ENCODE assay signal across 10 cellular contexts in the genomic region with DNA sequence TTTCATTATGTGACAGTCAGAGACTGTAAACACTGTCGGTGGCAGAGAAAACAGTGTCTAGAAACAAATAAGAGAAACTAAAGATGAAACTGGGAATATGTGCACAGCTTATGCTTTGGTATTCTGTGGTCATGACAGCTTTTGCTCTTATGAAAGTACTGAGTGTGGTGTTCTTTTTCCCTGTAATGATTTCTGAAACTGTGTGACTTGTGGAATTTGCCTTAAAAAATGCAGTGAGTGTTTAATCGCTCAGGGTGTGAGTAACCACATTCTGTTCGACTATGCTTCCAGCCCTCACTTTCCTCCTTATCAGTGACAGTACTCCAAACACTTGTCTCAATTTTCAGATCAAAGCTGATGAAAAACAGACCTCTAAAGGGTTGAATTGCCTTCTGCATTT.
DNase-seq lines count a peak whose midpoint lies in the region; ATAC-seq and TF ChIP-seq lines count a peak whose summit lies in the region.
"Had no signal": no experiment of that assay in that cellular context is flagged by ENCODE, and none has a peak within 500 bp of the region (broad histone marks: within the 10 kb centered on the region; RNA-seq: fewer than 3 reads in every experiment).

No MANE protein-coding gene starts in this region.

- no peaks in the 10 kb centered on the region for H3K9me2 ChIP-seq in GM23338 (ENCODE audit: insufficient read depth)

- H3K36me3 ChIP-seq in GM23338 (ENCODE audit: insufficient read depth): no peaks in the 10 kb centered on the region
- H3K36me3 ChIP-seq in mucosa of descending colon (ENCODE audit: low read depth): no peaks in the 10 kb centered on the region

- ATAC-seq in HG03025 (IDR thresholded peaks at IDR 0.05; ENCODE audit: low FRiP score, unreplicated experiment) (peak; percentile 88), GM23338 (no peak), left lobe of liver (no peak), mucosa of descending colon (no peak)

- H3K27ac Mint-ChIP-seq in activated T-helper 2 cell treated with anti-CD3 and anti-CD28 coated beads, Interferon-gamma antibody, Interleukin-2, Interleukin-4, amounts not matched to agents 10 μg/mL and 5 μg/mL and 100 μg/mL, durations not matched to agents 14 hours and 24 hours and 36 hours: peak overlapping the region; percentile 61
- H3K27ac Mint-ChIP-seq in GM23338: no peak overlapping the region

- no peak overlapping the region for H3K27ac ChIP-seq in GM23338 (ENCODE audit: low read depth)
- H3K27ac ChIP-seq: 22Rv1 had no signal

- no peaks in the 10 kb centered on the region for H3K79me2 ChIP-seq in GM23338 (replicated peaks; ENCODE audit: insufficient read depth)

- H3F3A ChIP-seq in GM23338 (replicated peaks; ENCODE audit: low read depth): no peaks in the 10 kb centered on the region

- TF ChIP-seq CTCF in GM23338 (conservative IDR thresholded peaks at IDR 0.05; ENCODE audit: low read depth in 2 of 2): no peak
- TF ChIP-seq CTCF in mucosa of descending colon (IDR thresholded peaks at IDR 0.05): no peak

- H3K4me3 ChIP-seq in GM23338 (no peak overlapping the region), mucosa of descending colon (no peak overlapping the region)

- H4K20me1 ChIP-seq in GM23338 (replicated peaks; ENCODE audit: insufficient read depth): no peaks in the 10 kb centered on the region

- no peak overlapping the region for H3K4me3 Mint-ChIP-seq in activated T-helper 2 cell treated with anti-CD3 and anti-CD28 coated beads, Interferon-gamma antibody, Interleukin-2, Interleukin-4, amounts not matched to agents 10 μg/mL and 5 μg/mL and 100 μg/mL, durations not matched to agents 14 hours and 24 hours and 36 hours (ENCODE audit: low read depth)
- H3K4me3 Mint-ChIP-seq in GM23338: no peak overlapping the region
- H3K4me3 Mint-ChIP-seq: activated T-cell treated with anti-CD3 and anti-CD28 coated beads, Interleukin-2, amount 50 U/mL, for 4 hours had no signal

- H3K4me1 ChIP-seq in GM23338 (ENCODE audit: insufficient read depth) (no peaks in the 10 kb centered on the region), mucosa of descending colon (ENCODE audit: low read depth) (no peaks in the 10 kb centered on the region)

- H3K9me3 ChIP-seq in mucosa of descending colon: no peaks in the 10 kb centered on the region

- peak; percentile 36 for DNase-seq in NCI-H146 (lab: John Stamatoyannopoulos, UW)
- no peak for DNase-seq in NCI-H146 treated with DMSO at 0.1 percent for 48 hours (lab: John Stamatoyannopoulos, UW; ENCODE audit: unreplicated experiment)
- no peak for DNase-seq in activated T-helper 2 cell treated with anti-CD3 and anti-CD28 coated beads, Interferon-gamma antibody, Interleukin-2, Interleukin-4, amounts not matched to agents 10 μg/mL and 5 μg/mL and 100 μg/mL, durations not matched to agents 14 hours and 24 hours and 36 hours (ENCODE audit: low spot score)
- DNase-seq in renal cortical epithelial cell (ENCODE audit: low read depth): peak; percentile 77
- DNase-seq in GM23338 (ENCODE audit: low spot score): no peak
- no peak for DNase-seq in left lobe of liver (ENCODE audit: low spot score)
- no peak for DNase-seq in mucosa of descending colon
- DNase-seq: activated T-cell treated with anti-CD3 and anti-CD28 coated beads, Interleukin-2, amount 50 U/mL, for 4 hours had no signal

- H3K9me3 Mint-ChIP-seq in activated T-helper 2 cell treated with anti-CD3 and anti-CD28 coated beads, Interferon-gamma antibody, Interleukin-2, Interleukin-4, amounts not matched to agents 10 μg/mL and 5 μg/mL and 100 μg/mL, durations not matched to agents 14 hours and 24 hours and 36 hours: no peaks in the 10 kb centered on the region
- no peaks in the 10 kb centered on the region for H3K9me3 Mint-ChIP-seq in GM23338
- H3K9me3 Mint-ChIP-seq: activated T-cell treated with anti-CD3 and anti-CD28 coated beads, Interleukin-2, amount 50 U/mL, for 4 hours had no signal

- H2AFZ ChIP-seq in GM23338: no peak overlapping the region

- no peaks in the 10 kb centered on the region for H3K36me3 Mint-ChIP-seq in activated T-helper 2 cell treated with anti-CD3 and anti-CD28 coated beads, Interferon-gamma antibody, Interleukin-2, Interleukin-4, amounts not matched to agents 10 μg/mL and 5 μg/mL and 100 μg/mL, durations not matched to agents 14 hours and 24 hours and 36 hours (ENCODE audit: low read depth)
- H3K36me3 Mint-ChIP-seq in GM23338 (ENCODE audit: low read depth): no peaks in the 10 kb centered on the region

- intact Hi-C loops in activated T-helper 2 cell treated with anti-CD3 and anti-CD28 coated beads, Interferon-gamma antibody, Interleukin-2, Interleukin-4, amounts not matched to agents 10 μg/mL and 5 μg/mL and 100 μg/mL, durations not matched to agents 14 hours and 24 hours and 36 hours (cut with micrococcal nuclease): loop anchor here (1.0 to 5.0 kb wide), 5 partner anchors 14 to 457 kb away; a partner anchor contains a TSS
- intact Hi-C loops in mucosa of descending colon (cut with DNase I, micrococcal nuclease): no loop called here

- no peaks in the 10 kb centered on the region for H3K27me3 ChIP-seq in GM23338 (ENCODE audit: insufficient read depth)

- peaks cover 33% of the 10 kb centered on the region for H3K27me3 Mint-ChIP-seq in activated T-helper 2 cell treated with anti-CD3 and anti-CD28 coated beads, Interferon-gamma antibody, Interleukin-2, Interleukin-4, amounts not matched to agents 10 μg/mL and 5 μg/mL and 100 μg/mL, durations not matched to agents 14 hours and 24 hours and 36 hours (ENCODE audit: low read depth)
- H3K27me3 Mint-ChIP-seq in GM23338 (ENCODE audit: insufficient read depth, low read depth, poor library complexity): no peaks in the 10 kb centered on the region

- no peak overlapping the region for H3K4me2 ChIP-seq in GM23338

- peaks cover 13% of the 10 kb centered on the region for H3K4me1 Mint-ChIP-seq in activated T-helper 2 cell treated with anti-CD3 and anti-CD28 coated beads, Interferon-gamma antibody, Interleukin-2, Interleukin-4, amounts not matched to agents 10 μg/mL and 5 μg/mL and 100 μg/mL, durations not matched to agents 14 hours and 24 hours and 36 hours (ENCODE audit: low read depth)
- H3K4me1 Mint-ChIP-seq in GM23338: no peaks in the 10 kb centered on the region; the same call in 2 of the 3 replicates

TF ChIP-seq in GM23338, 12 proteins besides CTCF, POLR2A, EP300 and RAD21:
- no peak for TF ChIP-seq STAT1 (IDR thresholded peaks at IDR 0.05; ENCODE audit: unreplicated experiment)
- TF ChIP-seq ZNF114 (CRISPR knock-in tag; IDR thresholded peaks at IDR 0.05): no peak

Comparison
In these comparisons a context has a peak if more than half of its experiments do, and no peak if none do; other contexts are left out.
1. DNase-seq: peak in NCI-H146 (single experiment) and renal cortical epithelial cell (single experiment); none in NCI-H146 treated with DMSO at 0.1 percent for 48 hours (single experiment), activated T-helper 2 cell treated with anti-CD3 and anti-CD28 coated beads, Interferon-gamma antibody, Interleukin-2, Interleukin-4, amounts not matched to agents 10 μg/mL and 5 μg/mL and 100 μg/mL, durations not matched to agents 14 hours and 24 hours and 36 hours (single experiment), GM23338 (single experiment), left lobe of liver (single experiment) and mucosa of descending colon (0 of 3).